In the genomic region with DNA sequence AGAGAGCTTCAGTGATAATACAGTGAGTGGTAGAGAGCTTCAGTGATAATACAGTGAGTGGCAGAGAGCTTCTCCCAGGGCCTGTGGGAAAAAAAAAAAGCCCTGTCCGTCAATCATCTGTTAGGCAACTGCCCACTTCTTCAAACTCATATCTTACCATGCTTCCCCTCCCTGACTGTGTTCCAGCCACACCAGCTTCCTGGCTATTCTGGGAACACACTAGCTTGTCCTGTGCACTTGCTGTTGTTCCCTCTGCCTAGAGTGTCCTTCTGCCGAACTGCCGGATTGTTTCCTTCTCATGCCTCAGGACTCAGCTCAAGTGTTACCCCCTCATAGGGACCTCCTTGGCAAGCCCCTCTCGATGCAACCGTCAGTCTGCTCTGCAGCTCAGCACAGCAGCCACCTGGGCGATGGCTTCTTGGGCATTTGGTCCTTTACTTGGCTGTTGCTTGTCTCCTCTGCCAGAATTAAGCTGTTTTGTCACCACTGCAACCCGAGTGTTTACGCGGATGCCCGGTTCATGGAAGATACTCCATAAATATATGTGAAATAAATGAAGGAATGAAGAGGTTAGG, we compare ENCODE assay signal across 1 cellular context.
TF ChIP-seq lines count a peak whose summit lies in the region.

No MANE protein-coding gene starts in this region.

TF ChIP-seq in K562, 482 proteins besides CTCF, POLR2A, EP300 and RAD21 (continued from another document):
- TF ChIP-seq, protein P1, sequence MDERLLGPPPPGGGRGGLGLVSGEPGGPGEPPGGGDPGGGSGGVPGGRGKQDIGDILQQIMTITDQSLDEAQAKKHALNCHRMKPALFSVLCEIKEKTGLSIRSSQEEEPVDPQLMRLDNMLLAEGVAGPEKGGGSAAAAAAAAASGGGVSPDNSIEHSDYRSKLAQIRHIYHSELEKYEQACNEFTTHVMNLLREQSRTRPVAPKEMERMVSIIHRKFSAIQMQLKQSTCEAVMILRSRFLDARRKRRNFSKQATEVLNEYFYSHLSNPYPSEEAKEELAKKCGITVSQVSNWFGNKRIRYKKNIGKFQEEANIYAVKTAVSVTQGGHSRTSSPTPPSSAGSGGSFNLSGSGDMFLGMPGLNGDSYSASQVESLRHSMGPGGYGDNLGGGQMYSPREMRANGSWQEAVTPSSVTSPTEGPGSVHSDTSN (CRISPR knock-in tag; IDR thresholded peaks at IDR 0.05; ENCODE audit: low read depth), result no peak
- TF ChIP-seq, protein P1 (tag; conservative IDR thresholded peaks at IDR 0.05; ENCODE audit: low read depth), result peak; percentile 44; the same call in 1 of the 2 replicates
- TF ChIP-seq, protein P2, sequence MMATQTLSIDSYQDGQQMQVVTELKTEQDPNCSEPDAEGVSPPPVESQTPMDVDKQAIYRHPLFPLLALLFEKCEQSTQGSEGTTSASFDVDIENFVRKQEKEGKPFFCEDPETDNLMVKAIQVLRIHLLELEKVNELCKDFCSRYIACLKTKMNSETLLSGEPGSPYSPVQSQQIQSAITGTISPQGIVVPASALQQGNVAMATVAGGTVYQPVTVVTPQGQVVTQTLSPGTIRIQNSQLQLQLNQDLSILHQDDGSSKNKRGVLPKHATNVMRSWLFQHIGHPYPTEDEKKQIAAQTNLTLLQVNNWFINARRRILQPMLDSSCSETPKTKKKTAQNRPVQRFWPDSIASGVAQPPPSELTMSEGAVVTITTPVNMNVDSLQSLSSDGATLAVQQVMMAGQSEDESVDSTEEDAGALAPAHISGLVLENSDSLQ (IDR thresholded peaks at IDR 0.05), result peak; percentile 83
